ENCODE assay signal across 1 cellular context in the genomic region with DNA sequence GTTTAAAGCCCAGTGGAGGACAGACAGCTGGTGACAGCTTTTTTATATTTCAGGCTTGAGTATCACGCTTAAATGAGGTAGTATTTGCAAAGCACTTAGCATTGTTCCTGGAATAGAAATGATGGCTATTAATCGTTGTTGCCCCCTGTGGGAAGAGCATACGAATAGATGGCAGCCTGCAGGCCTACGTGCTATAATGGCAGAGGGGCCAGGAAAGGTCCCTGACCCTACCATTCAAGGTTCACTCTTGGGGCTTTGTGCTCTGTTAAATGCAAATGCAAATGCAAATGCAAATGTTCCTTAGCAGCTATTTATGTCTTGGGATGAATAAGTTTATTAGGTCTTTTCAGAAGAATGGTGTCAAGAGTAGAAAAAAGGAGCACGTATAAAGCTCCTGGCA.
TF ChIP-seq lines count a peak whose summit lies in the region.

No MANE protein-coding gene starts in this region.

TF ChIP-seq in GM23338, 12 proteins besides CTCF, POLR2A, EP300 and RAD21 (continued from another document):
- TF ChIP-seq, protein P1, sequence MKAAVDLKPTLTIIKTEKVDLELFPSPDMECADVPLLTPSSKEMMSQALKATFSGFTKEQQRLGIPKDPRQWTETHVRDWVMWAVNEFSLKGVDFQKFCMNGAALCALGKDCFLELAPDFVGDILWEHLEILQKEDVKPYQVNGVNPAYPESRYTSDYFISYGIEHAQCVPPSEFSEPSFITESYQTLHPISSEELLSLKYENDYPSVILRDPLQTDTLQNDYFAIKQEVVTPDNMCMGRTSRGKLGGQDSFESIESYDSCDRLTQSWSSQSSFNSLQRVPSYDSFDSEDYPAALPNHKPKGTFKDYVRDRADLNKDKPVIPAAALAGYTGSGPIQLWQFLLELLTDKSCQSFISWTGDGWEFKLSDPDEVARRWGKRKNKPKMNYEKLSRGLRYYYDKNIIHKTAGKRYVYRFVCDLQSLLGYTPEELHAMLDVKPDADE (IDR thresholded peaks at IDR 0.05) = no peak
